ENCODE assay signal across 13 cellular contexts in genomic region chr19:16898306-16899015, GRCh38. TPM values are rescaled to one million over a fixed set of nuclear protein-coding genes. Genes with fewer than 3 reads are reported as not detected.
DNase-seq lines count a peak whose midpoint lies in the region; ATAC-seq and TF ChIP-seq lines count a peak whose summit lies in the region.
"Had no signal": no experiment of that assay in that cellular context is flagged by ENCODE, and none has a peak within 500 bp of the region (broad histone marks: within the 10 kb centered on the region; RNA-seq: fewer than 3 reads in every experiment).

No MANE protein-coding gene starts in this region.

- DNase-seq in Calu3 (no peak), natural killer cell (no peak), inferior parietal cortex (ENCODE audit: extremely low spot score) (no peak), HPDE6-E6E7 (ENCODE audit: extremely low spot score) (no peak), MV-4-11 (lab: John Stamatoyannopoulos, UW) (no peak)
- DNase-seq: activated CD4-positive, alpha-beta T cell treated with anti-CD3 and anti-CD28 coated beads for 48 hours; amniotic stem cell; NCI-H2227 treated with DMSO at 0.1 percent for 48 hours; OCI-M1; SW 1271 had no signal

- CTCF ChIA-PET in Calu3 (lab: Charles Lee): no interaction called here

- no peaks in the 10 kb centered on the region for H3K9me3 ChIP-seq in BLaER1 treated with 17β-estradiol and CSF1 and Interleukin-3, amounts not matched to agents 10 nM and 100 nM (replicated peaks in 1 of 11)

- H3K4me1 Mint-ChIP-seq in Calu3 (ENCODE audit: low read depth, unreplicated experiment) (no peaks in the 10 kb centered on the region), natural killer cell (peaks cover 17 to 28% of the 10 kb centered on the region in 2 donors)
- peaks cover 31% of the 10 kb centered on the region for H3K4me1 Mint-ChIP-seq in activated naive CD8-positive, alpha-beta T cell (ENCODE audit: low read depth)

- H3K36me3 Mint-ChIP-seq in Calu3 (ENCODE audit: insufficient read depth, unreplicated experiment) (peaks cover 13% of the 10 kb centered on the region), natural killer cell (no peaks in the 10 kb centered on the region)
- no peaks in the 10 kb centered on the region for H3K36me3 Mint-ChIP-seq in activated naive CD8-positive, alpha-beta T cell

- peaks cover 0 to 10% (median 0%) of the 10 kb centered on the region in 11 experiments; a peak in 3 of 22 replicates for H3K36me3 ChIP-seq in BLaER1 treated with 17β-estradiol and CSF1 and Interleukin-3, amounts not matched to agents 10 nM and 100 nM

- H4K20me1 ChIP-seq in BLaER1 treated with 17β-estradiol and CSF1 and Interleukin-3, amounts not matched to agents 10 nM and 100 nM: no peaks in the 10 kb centered on the region

- TF ChIP-seq CTCF in Calu3 (IDR thresholded peaks at IDR 0.05; ENCODE audit: unreplicated experiment) (no peak), natural killer cell (IDR thresholded peaks at IDR 0.05) (no peak)

- H3K9me3 Mint-ChIP-seq in Calu3 (ENCODE audit: low read depth, unreplicated experiment) (no peaks in the 10 kb centered on the region), natural killer cell (no peaks in the 10 kb centered on the region)
- no peaks in the 10 kb centered on the region for H3K9me3 Mint-ChIP-seq in activated naive CD8-positive, alpha-beta T cell (ENCODE audit: low read depth)

- H3K4me3 ChIP-seq in BLaER1 treated with 17β-estradiol and CSF1 and Interleukin-3, amounts not matched to agents 10 nM and 100 nM: peak overlapping the region in 8 of 10 experiments; percentile 57 to 77 (median 68); a peak in 10 of 20 replicates

- no peak for ATAC-seq in natural killer cell
- ATAC-seq in HG02678 (IDR thresholded peaks at IDR 0.05; ENCODE audit: unreplicated experiment): no peak

- no peaks in the 10 kb centered on the region for H3K27me3 ChIP-seq in BLaER1 treated with 17β-estradiol and CSF1 and Interleukin-3, amounts not matched to agents 10 nM and 100 nM

- no TSS peak for BruUV-seq in Calu3 (replicated peaks; lab: Mats Ljungman, UMichigan)

- peak overlapping the region; percentile 86 to 99 (median 96) for H3K4me2 ChIP-seq in BLaER1 treated with 17β-estradiol and CSF1 and Interleukin-3, amounts not matched to agents 10 nM and 100 nM

- peak overlapping the region in 7 of 11 experiments; percentile 71 to 82 (median 78); a peak in 11 of 22 replicates for H3K27ac ChIP-seq in BLaER1 treated with 17β-estradiol and CSF1 and Interleukin-3, amounts not matched to agents 10 nM and 100 nM

- H3K27me3 Mint-ChIP-seq in Calu3 (ENCODE audit: unreplicated experiment) (peaks cover 11% of the 10 kb centered on the region), natural killer cell (ENCODE audit: low read depth in 2 of 2) (no peaks in the 10 kb centered on the region)
- H3K27me3 Mint-ChIP-seq in activated naive CD8-positive, alpha-beta T cell: no peaks in the 10 kb centered on the region

- intact Hi-C loops in Calu3 (cut with micrococcal nuclease; ENCODE audit: unreplicated experiment) (loop anchor here (10.0 kb wide), 1 partner anchor 184 kb away; the partner anchor contains the start of gene NWD1), natural killer cell (cut with micrococcal nuclease) (loop anchor here (2.0 kb wide), 1 partner anchor 120 kb away; no protein-coding TSS in a partner anchor)

- H3K27ac Mint-ChIP-seq in Calu3 (ENCODE audit: unreplicated experiment): no peak overlapping the region
- no peak overlapping the region for H3K27ac Mint-ChIP-seq in activated naive CD8-positive, alpha-beta T cell
- peak overlapping the region; percentile 53 to 84 for H3K27ac Mint-ChIP-seq in natural killer cell

- peaks cover 54 to 83% (median 72%) of the 10 kb centered on the region in 10 experiments for H3K4me1 ChIP-seq in BLaER1 treated with 17β-estradiol and CSF1 and Interleukin-3, amounts not matched to agents 10 nM and 100 nM

- H3K9ac ChIP-seq in BLaER1 treated with 17β-estradiol and CSF1 and Interleukin-3, amounts not matched to agents 10 nM and 100 nM: peak overlapping the region in 10 of 11 experiments; percentile 52 to 82 (median 77); a peak in 10 of 22 replicates

- H3K4me3 Mint-ChIP-seq in Calu3 (ENCODE audit: low read depth, unreplicated experiment) (peak overlapping the region; percentile 50), natural killer cell (peak overlapping the region; percentile 77)
- peak overlapping the region; percentile 76 for H3K4me3 Mint-ChIP-seq in activated naive CD8-positive, alpha-beta T cell

RNA-seq across cellular contexts. Expression of gene F2RL3, which starts 9.7 kb away (rescaled TPM):
- total RNA-seq in Calu3 (2022): not detected in 2 replicates
- under 1 TPM; 0.24 to 0.39 (median 0.28) TPM for total RNA-seq in natural killer cell

Comparison
In these comparisons a context has a peak if more than half of its experiments do, and no peak if none do; other contexts are left out.
1. H3K27ac Mint-ChIP-seq: peak in natural killer cell (2 of 2); none in Calu3 (single experiment) and activated naive CD8-positive, alpha-beta T cell (single experiment).
2. Peak in every context shown above with its lines, with median percentiles within 50 percentile points of each other: H3K4me3 Mint-ChIP-seq.